15 cellular contexts compared by ENCODE assay signal in genomic region chr21:43985690-43986251, GRCh38. TPM values are rescaled to one million over a fixed set of nuclear protein-coding genes. Genes with fewer than 3 reads are reported as not detected.
DNase-seq lines count a peak whose midpoint lies in the region; ATAC-seq, FAIRE-seq and TF ChIP-seq lines count a peak whose summit lies in the region.
"Had no signal": no experiment of that assay in that cellular context is flagged by ENCODE, and none has a peak within 500 bp of the region (broad histone marks: within the 10 kb centered on the region; RNA-seq: fewer than 3 reads in every experiment).

No MANE protein-coding gene starts in this region.

- no peak for DNase-seq in activated naive CD4-positive, alpha-beta T cell treated with anti-CD3 and anti-CD28 coated beads for 36 hours
- no peak for DNase-seq in activated naive CD4-positive, alpha-beta T cell (lab: John Stamatoyannopoulos, UW)
- DNase-seq in activated naive CD8-positive, alpha-beta T cell treated with anti-CD3 and anti-CD28 coated beads, Interleukin-2, amount 10 ng/mL, durations not matched to agents 7 days and 5 days = no peak
- DNase-seq in kidney (peak; percentile 59), substantia nigra (lab: John Stamatoyannopoulos, UW) (no peak), aorta (no peak), lower leg skin (ENCODE audit: low spot score in 2 of 2) (no peak)
- DNase-seq: effector CD4-positive, alpha-beta T cell; Karpas-422; NCI-H69 had no signal

- H3K27ac ChIP-seq in kidney (ENCODE audit: low read depth in 2 of 2, low read length in 2 of 2) = no peak overlapping the region
- H3K27ac ChIP-seq in substantia nigra (ENCODE audit: low read depth, low read length, poor library complexity, severe bottlenecking) = peak overlapping the region; percentile 95
- H3K27ac ChIP-seq in aorta (ENCODE audit: low read depth in 1 of 2, low read length in 2 of 2) = no peak overlapping the region
- H3K27ac ChIP-seq: ascending aorta, upper lobe of left lung had no signal

- peak overlapping the region; percentile 50 for H3K27ac Mint-ChIP-seq in activated naive CD4-positive, alpha-beta T cell treated with anti-CD3 and anti-CD28 coated beads for 36 hours
- H3K27ac Mint-ChIP-seq in activated naive CD8-positive, alpha-beta T cell treated with anti-CD3 and anti-CD28 coated beads, Interleukin-2, amount 10 ng/mL, durations not matched to agents 7 days and 5 days = no peak overlapping the region

- intact Hi-C loops in activated naive CD4-positive, alpha-beta T cell treated with anti-CD3 and anti-CD28 coated beads for 36 hours (cut with micrococcal nuclease) = no loop called here
- intact Hi-C loops in kidney (cut with DNase I) = no loop called here
- intact Hi-C loops in aorta (cut with DNase I) = no loop called here
- intact Hi-C loops in lower leg skin (cut with DNase I; ENCODE audit: low total_unique reads) = no loop called here

- H3K9me3 ChIP-seq in kidney (ENCODE audit: control insufficient read depth in 1 of 2, low read length in 2 of 2) = no peaks in the 10 kb centered on the region
- no peaks in the 10 kb centered on the region for H3K9me3 ChIP-seq in aorta (ENCODE audit: control insufficient read depth, low read length)
- H3K9me3 ChIP-seq: ascending aorta, upper lobe of left lung had no signal

- 27 to 30% methylated on average over 22 of the region's 22 CpGs for WGBS in aorta, 2 donors
- WGBS in lower leg skin, 2 donors = 38 to 41% methylated on average over 21 to 22 of the region's 22 CpGs

- TF ChIP-seq CTCF in kidney (IDR thresholded peaks at IDR 0.05; ENCODE audit: borderline replicate concordance, extremely low read depth, insufficient read depth) (no peak), lower leg skin (IDR thresholded peaks at IDR 0.05) (no peak)

- H3K27me3 ChIP-seq in aorta (ENCODE audit: control insufficient read depth in 1 of 2, insufficient read depth in 2 of 2, low read length in 1 of 2) = no peaks in the 10 kb centered on the region
- H3K27me3 ChIP-seq: ascending aorta, upper lobe of left lung had no signal

- no peaks in the 10 kb centered on the region for H3K9me3 Mint-ChIP-seq in activated naive CD4-positive, alpha-beta T cell treated with anti-CD3 and anti-CD28 coated beads for 36 hours
- no peaks in the 10 kb centered on the region for H3K9me3 Mint-ChIP-seq in activated naive CD8-positive, alpha-beta T cell treated with anti-CD3 and anti-CD28 coated beads, Interleukin-2, amount 10 ng/mL, durations not matched to agents 7 days and 5 days

- H3K36me3 ChIP-seq in kidney (ENCODE audit: control insufficient read depth in 1 of 2, insufficient read depth in 2 of 2, low read length in 2 of 2) (peaks cover 5 to 15% of the 10 kb centered on the region in 2 donors), aorta (ENCODE audit: control insufficient read depth in 1 of 2, insufficient read depth in 2 of 2, low read length in 1 of 2) (peaks cover 0 to 3% of the 10 kb centered on the region in 2 donors)

- CTCF ChIA-PET in activated naive CD4-positive, alpha-beta T cell treated with anti-CD3 and anti-CD28 coated beads for 36 hours (lab: Charles Lee) = no interaction called here

- H3K27me3 Mint-ChIP-seq in activated naive CD4-positive, alpha-beta T cell treated with anti-CD3 and anti-CD28 coated beads for 36 hours (ENCODE audit: low read depth) = no peaks in the 10 kb centered on the region
- H3K27me3 Mint-ChIP-seq in activated naive CD8-positive, alpha-beta T cell treated with anti-CD3 and anti-CD28 coated beads, Interleukin-2, amount 10 ng/mL, durations not matched to agents 7 days and 5 days = peaks cover 6% of the 10 kb centered on the region

- H3K4me3 ChIP-seq in kidney (ENCODE audit: low read length in 2 of 2) (no peak overlapping the region), aorta (ENCODE audit: low read length in 2 of 2) (no peak overlapping the region), lower leg skin (ENCODE audit: low read depth, poor library complexity, severe bottlenecking) (no peak overlapping the region)
- H3K4me3 ChIP-seq: ascending aorta, smooth muscle cell, upper lobe of left lung had no signal

- H3K36me3 Mint-ChIP-seq in activated naive CD4-positive, alpha-beta T cell treated with anti-CD3 and anti-CD28 coated beads for 36 hours (ENCODE audit: low read depth) = peaks cover 3% of the 10 kb centered on the region
- H3K36me3 Mint-ChIP-seq in activated naive CD8-positive, alpha-beta T cell treated with anti-CD3 and anti-CD28 coated beads, Interleukin-2, amount 10 ng/mL, durations not matched to agents 7 days and 5 days = peaks cover 3% of the 10 kb centered on the region

- H3K4me1 ChIP-seq in kidney (ENCODE audit: control insufficient read depth in 1 of 2, insufficient read depth in 1 of 2, low read depth in 1 of 2, low read length in 2 of 2) (no peaks in the 10 kb centered on the region), aorta (ENCODE audit: control insufficient read depth in 1 of 2, insufficient read depth in 2 of 2, low read length in 2 of 2) (no peaks in the 10 kb centered on the region)
- H3K4me1 ChIP-seq: ascending aorta, upper lobe of left lung had no signal

- FAIRE-seq in kidney (lab: Jason Lieb, UNC) = no peak
- FAIRE-seq: TTC549 had no signal

- POLR2A ChIA-PET in activated naive CD8-positive, alpha-beta T cell treated with anti-CD3 and anti-CD28 coated beads, Interleukin-2, amount 10 ng/mL, durations not matched to agents 7 days and 5 days (lab: Charles Lee) = no interaction called here

- H3K4me1 Mint-ChIP-seq in activated naive CD4-positive, alpha-beta T cell treated with anti-CD3 and anti-CD28 coated beads for 36 hours (ENCODE audit: low read depth) = peaks cover 16% of the 10 kb centered on the region
- peaks cover 11% of the 10 kb centered on the region for H3K4me1 Mint-ChIP-seq in activated naive CD8-positive, alpha-beta T cell treated with anti-CD3 and anti-CD28 coated beads, Interleukin-2, amount 10 ng/mL, durations not matched to agents 7 days and 5 days

- no peak overlapping the region for H3K4me3 Mint-ChIP-seq in activated naive CD4-positive, alpha-beta T cell treated with anti-CD3 and anti-CD28 coated beads for 36 hours
- no peak overlapping the region for H3K4me3 Mint-ChIP-seq in activated naive CD8-positive, alpha-beta T cell treated with anti-CD3 and anti-CD28 coated beads, Interleukin-2, amount 10 ng/mL, durations not matched to agents 7 days and 5 days

- H3K9ac ChIP-seq in kidney (ENCODE audit: low read length in 2 of 2) = no peak overlapping the region

- ATAC-seq in activated naive CD8-positive, alpha-beta T cell treated with anti-CD3 and anti-CD28 coated beads, Interleukin-2, amount 10 ng/mL, durations not matched to agents 7 days and 5 days (ENCODE audit: low read depth) = peak; percentile 9
- ATAC-seq in GM18502 (IDR thresholded peaks at IDR 0.05; ENCODE audit: poor library complexity, unreplicated experiment) = no peak
- ATAC-seq in aorta (ENCODE audit: low FRiP score) = no peak

- TF ChIP-seq POLR2A in lower leg skin (IDR thresholded peaks at IDR 0.05) = no peak

RNA-seq across cellular contexts. Expression of gene TRAPPC10, which starts 26.3 kb away (rescaled TPM):
- total RNA-seq in activated naive CD4-positive, alpha-beta T cell treated with anti-CD3 and anti-CD28 coated beads for 36 hours = 10 to 100 TPM; 37.1 to 38.6 TPM
- 10 to 100 TPM; 77.9 to 82.7 TPM for total RNA-seq in activated naive CD8-positive, alpha-beta T cell treated with anti-CD3 and anti-CD28 coated beads, Interleukin-2, amount 10 ng/mL, durations not matched to agents 7 days and 5 days
- total RNA-seq in kidney (48.5 TPM), aorta (10 to 100 TPM; 30.3 to 41.5 TPM), lower leg skin (10 to 100 TPM; 20.9 to 31.9 (median 31.2) TPM)
- polyA plus RNA-seq in kidney (ENCODE audit: insufficient read depth, low read depth, low replicate concordance) (8.8 TPM), aorta (10 to 100 TPM in 1 of 2 donors, 1 to 10 TPM in 1; 3.5 to 10.6 TPM)
